Comparison of ENCODE assay signal across 13 cellular contexts in genomic region chr1:10251325-10252103, GRCh38. TPM values are rescaled to one million over a fixed set of nuclear protein-coding genes. Genes with fewer than 3 reads are reported as not detected.
DNase-seq lines count a peak whose midpoint lies in the region; ATAC-seq, FAIRE-seq and TF ChIP-seq lines count a peak whose summit lies in the region.
"Had no signal": no experiment of that assay in that cellular context is flagged by ENCODE, and none has a peak within 500 bp of the region (broad histone marks: within the 10 kb centered on the region; RNA-seq: fewer than 3 reads in every experiment).

No MANE protein-coding gene starts in this region.

- H3K4me1 ChIP-seq in endothelial cell of umbilical vein (ENCODE audit: control insufficient read depth, extremely low read depth, insufficient read depth, low read length), result peaks cover 4% of the 10 kb centered on the region
- H3K4me1 ChIP-seq in osteoblast (ENCODE audit: insufficient read depth, low read length), result peaks cover 29% of the 10 kb centered on the region
- peaks cover 6% of the 10 kb centered on the region for H3K4me1 ChIP-seq in colonic mucosa

- TF ChIP-seq CTCF in endothelial cell of umbilical vein (IDR thresholded peaks at IDR 0.05; ENCODE audit: extremely low read depth in 1 of 2, insufficient read depth in 1 of 2, low read depth in 1 of 2, low read length in 2 of 2) (no peak), osteoblast (IDR thresholded peaks at IDR 0.05; ENCODE audit: extremely low read depth, low read depth, low read length) (no peak), colonic mucosa (IDR thresholded peaks at IDR 0.05) (no peak)

- no peak for FAIRE-seq in endothelial cell of umbilical vein (lab: Jason Lieb, UNC)

- H3K27ac ChIP-seq in endothelial cell of umbilical vein (ENCODE audit: insufficient read depth, low read depth, low read length), result no peak overlapping the region
- H3K27ac ChIP-seq in osteoblast (ENCODE audit: low read depth, low read length), result peak overlapping the region; percentile 82
- H3K27ac ChIP-seq in colonic mucosa, result no peak overlapping the region

- H2AFZ ChIP-seq in endothelial cell of umbilical vein (ENCODE audit: low read depth, low read length) (no peak overlapping the region), osteoblast (ENCODE audit: low read length) (no peak overlapping the region)

- H3K36me3 ChIP-seq in endothelial cell of umbilical vein (ENCODE audit: control insufficient read depth in 2 of 2, extremely low read depth in 1 of 2, insufficient read depth in 2 of 2, low read length in 2 of 2) (no peaks in the 10 kb centered on the region), osteoblast (ENCODE audit: insufficient read depth, low read length) (peaks cover 6% of the 10 kb centered on the region), colonic mucosa (no peaks in the 10 kb centered on the region)

- CTCF ChIA-PET in endothelial cell of umbilical vein (lab: Charles Lee), result interaction anchor here (0.7 to 3.0 kb wide), 5 partner anchors 9 to 42 kb away, joined by 3 to 16 read pairs (median 3); partner anchors contain the start of gene KIF1B

- no peak for ATAC-seq in GM18502 (IDR thresholded peaks at IDR 0.05; ENCODE audit: poor library complexity, unreplicated experiment)
- no peak for ATAC-seq in GM18861 (IDR thresholded peaks at IDR 0.05; ENCODE audit: unreplicated experiment)

- H3K79me2 ChIP-seq in endothelial cell of umbilical vein (ENCODE audit: control insufficient read depth, insufficient read depth, low read length), result peaks cover 77% of the 10 kb centered on the region
- H3K79me2 ChIP-seq in osteoblast (ENCODE audit: insufficient read depth, low read length), result peaks cover 95% of the 10 kb centered on the region

- H3K4me3 ChIP-seq in endothelial cell of umbilical vein (replicated peaks in 1 of 3; ENCODE audit: insufficient read depth in 1 of 3, low read depth in 1 of 3, low read length in 3 of 3) (no peak overlapping the region), osteoblast (ENCODE audit: insufficient read depth, low read length) (no peak overlapping the region), colonic mucosa (no peak overlapping the region)

- no peaks in the 10 kb centered on the region for H3K9me1 ChIP-seq in endothelial cell of umbilical vein (replicated peaks; ENCODE audit: control insufficient read depth, extremely low read depth, insufficient read depth, low read length)

- intact Hi-C loops in endothelial cell of umbilical vein (cut with micrococcal nuclease), result no loop called here
- intact Hi-C loops in colonic mucosa (cut with DNase I), result no loop called here

- H3K4me2 ChIP-seq in endothelial cell of umbilical vein (ENCODE audit: insufficient read depth, low read length), result no peak overlapping the region
- no peak overlapping the region for H3K4me2 ChIP-seq in osteoblast (ENCODE audit: insufficient read depth, low read length)

- DNase-seq in NCI-H82 (lab: John Stamatoyannopoulos, UW) (peak; percentile 79), NCI-H82 treated with DMSO at 0.1 percent for 48 hours (lab: John Stamatoyannopoulos, UW; ENCODE audit: unreplicated experiment) (no peak), NOMO-1 (lab: John Stamatoyannopoulos, UW; ENCODE audit: unreplicated experiment in 2 of 2) (peak; percentile 26 to 78), endothelial cell of umbilical vein (ENCODE audit: low read depth, low spot score) (no peak), osteoblast (ENCODE audit: insufficient read length, low spot score, missing footprints) (peak; percentile 79), colonic mucosa (no peak)
- DNase-seq: 8988T; endodermal cell; naive B cell; NCI-H1694; stimulated activated CD8-positive, alpha-beta memory T cell treated with anti-CD3 and anti-CD28 coated beads, Interleukin-4, amount 100 ng/mL, for 48 hours had no signal

- no TSS peak for BruUV-seq in endothelial cell of umbilical vein (replicated peaks; lab: Mats Ljungman, UMichigan)

- H3K27me3 ChIP-seq in endothelial cell of umbilical vein (ENCODE audit: control insufficient read depth in 2 of 2, insufficient read depth in 2 of 2, low read length in 2 of 2) (no peaks in the 10 kb centered on the region), osteoblast (ENCODE audit: insufficient read depth, low read length) (no peaks in the 10 kb centered on the region), colonic mucosa (no peaks in the 10 kb centered on the region)

- H3K9me3 ChIP-seq in endothelial cell of umbilical vein (replicated peaks; ENCODE audit: control insufficient read depth, insufficient read depth, low read length) (no peaks in the 10 kb centered on the region), osteoblast (ENCODE audit: low read depth, low read length) (no peaks in the 10 kb centered on the region), colonic mucosa (no peaks in the 10 kb centered on the region)

- POLR2A ChIA-PET in endothelial cell of umbilical vein (lab: Charles Lee), result no interaction called here

- dilution Hi-C loops in endothelial cell of umbilical vein (cut with MboI; ENCODE audit: extremely low pct_ligation_motif_present, low sequenced_read_pairs), result no loop called here

- H3K9ac ChIP-seq in endothelial cell of umbilical vein (replicated peaks; ENCODE audit: extremely low read depth, insufficient read depth, low read length) (no peak overlapping the region), colonic mucosa (ENCODE audit: low read depth in 2 of 2, low read length in 2 of 2) (no peak overlapping the region)

- peaks cover 8% of the 10 kb centered on the region for H4K20me1 ChIP-seq in endothelial cell of umbilical vein (replicated peaks; ENCODE audit: control insufficient read depth, extremely low read depth, insufficient read depth, low read length)
- peaks cover 60% of the 10 kb centered on the region for H4K20me1 ChIP-seq in osteoblast (ENCODE audit: insufficient read depth, low read length)

- TF ChIP-seq POLR2A in endothelial cell of umbilical vein (IDR thresholded peaks at IDR 0.05; ENCODE audit: low read depth, low read length), result no peak

TF ChIP-seq in endothelial cell of umbilical vein, 7 proteins besides CTCF, POLR2A, EP300 and RAD21:
- TF ChIP-seq JUN (IDR thresholded peaks at IDR 0.05; ENCODE audit: borderline replicate concordance, insufficient read depth, insufficient read length, low read depth) (peak; percentile 19), EZH2 (IDR thresholded peaks at IDR 0.05; ENCODE audit: borderline replicate concordance, low read depth, low read length, severe bottlenecking) (no peak)
TF ChIP-seq in endothelial cell of umbilical vein: peak in this region for 1.

RNA-seq across cellular contexts. Expression of gene KIF1B, which starts 41.1 kb away (rescaled TPM):
- 46.6 and 58.6 TPM in 2 replicates for total RNA-seq in endothelial cell of umbilical vein
- polyA plus RNA-seq in endothelial cell of umbilical vein, result 14.8 and 15.5 TPM in 2 replicates
- polyA plus RNA-seq in endothelial cell of umbilical vein (2011; cell fraction: cytosol; rRNA removed), result 13.3 and 14.2 TPM in 2 replicates
- polyA plus RNA-seq in endothelial cell of umbilical vein (2011; cell fraction: nucleus; rRNA removed), result 27.6 and 30.0 TPM in 2 replicates
- polyA plus RNA-seq in endothelial cell of umbilical vein (2012), result 25.8 and 29.4 TPM in 2 replicates
- polyA minus RNA-seq in endothelial cell of umbilical vein, result 37.9 and 53.5 TPM in 2 replicates
- polyA minus RNA-seq in endothelial cell of umbilical vein (2011; cell fraction: cytosol; rRNA and poly(A)+ RNA removed), result 15.1 TPM
- 52.4 and 80.3 TPM in 2 replicates for polyA minus RNA-seq in endothelial cell of umbilical vein (2011; cell fraction: nucleus; rRNA and poly(A)+ RNA removed)
- total RNA-seq in osteoblast, result 35.8 and 38.0 TPM in 2 replicates
- 10 to 100 TPM; 39.7 to 47.4 TPM for total RNA-seq in colonic mucosa

Comparison
In these comparisons a context has a peak if more than half of its experiments do, and no peak if none do; other contexts are left out.
1. DNase-seq: peak in NCI-H82 (single experiment), NOMO-1 (2 of 2) and osteoblast (single experiment); none in NCI-H82 treated with DMSO at 0.1 percent for 48 hours (single experiment), endothelial cell of umbilical vein (single experiment) and colonic mucosa (single experiment).